8 cellular contexts compared by ENCODE assay signal in genomic region chr5:61332891-61333350, GRCh38. TPM values are rescaled to one million over a fixed set of nuclear protein-coding genes. Genes with fewer than 3 reads are reported as not detected.
DNase-seq lines count a peak whose midpoint lies in the region; ATAC-seq, FAIRE-seq and TF ChIP-seq lines count a peak whose summit lies in the region.

No MANE protein-coding gene starts in this region.

- no peak overlapping the region for H3K9ac ChIP-seq in rectal smooth muscle tissue (ENCODE audit: low read length)

- FAIRE-seq in GM12892 (lab: Jason Lieb, UNC): no peak

- ATAC-seq in right cardiac atrium (peak in 1 of 2 donors; percentile 2), HG02798 (IDR thresholded peaks at IDR 0.05; ENCODE audit: poor library complexity, unreplicated experiment) (no peak)

- no peaks in the 10 kb centered on the region for H3K9me3 ChIP-seq in right cardiac atrium (ENCODE audit: control insufficient read depth, low read length)

- no peaks in the 10 kb centered on the region for H3K36me3 ChIP-seq in rectal smooth muscle tissue (ENCODE audit: control insufficient read depth, insufficient read depth, low read length)

- H3K4me1 ChIP-seq in right cardiac atrium (ENCODE audit: control insufficient read depth, insufficient read depth, low read length) (peaks cover 4% of the 10 kb centered on the region), rectal smooth muscle tissue (ENCODE audit: control insufficient read depth, insufficient read depth, low read length) (peaks cover 19% of the 10 kb centered on the region)

- H3K27ac ChIP-seq in right cardiac atrium (ENCODE audit: low read length) (peak overlapping the region; percentile 19), rectal smooth muscle tissue (ENCODE audit: low read depth, low read length) (peak overlapping the region; percentile 85)

- under 1% methylated on average over 55 of the region's 55 CpGs for WGBS in right cardiac atrium

- peak overlapping the region; percentile 94 for H3K4me3 ChIP-seq in right cardiac atrium (ENCODE audit: low read length)
- peak overlapping the region; percentile 86 for H3K4me3 ChIP-seq in rectal smooth muscle tissue (ENCODE audit: low read length)

- intact Hi-C loops in right cardiac atrium (cut with DNase I): loop anchor here in 3 of 4 donors (5.0 to 10.0 kb wide), 5 partner anchors 72 to 324 kb away; partner anchors contain the start of gene SMIM15 (in 1 of the 3)

- H3K27me3 ChIP-seq in right cardiac atrium (ENCODE audit: control insufficient read depth, insufficient read depth) (no peaks in the 10 kb centered on the region), rectal smooth muscle tissue (ENCODE audit: control insufficient read depth, insufficient read depth, low read length) (no peaks in the 10 kb centered on the region)

- DNase-seq in GM12892 (ENCODE audit: insufficient read length) (peak; percentile 37), RKO (ENCODE audit: low spot score) (peak; percentile 79), amniotic epithelial cell (ENCODE audit: low read depth) (peak; percentile 64), right cardiac atrium (peak; percentile 74 to 83 (median 80)), SHP77 treated with DMSO at 0.1 percent for 48 hours (lab: John Stamatoyannopoulos, UW) (no peak), NCI-H128 (lab: John Stamatoyannopoulos, UW; ENCODE audit: unreplicated experiment) (no peak)

- no peak for TF ChIP-seq POLR2A in GM12892 (IDR thresholded peaks at IDR 0.05; ENCODE audit: low read depth, low read length)

RNA-seq across cellular contexts. Expression of gene ZSWIM6, which starts 0.9 kb away (rescaled TPM):
- polyA plus RNA-seq in GM12892 (2012; ENCODE audit: missing spikeins): 1.4 TPM
- total RNA-seq in right cardiac atrium: 1 to 10 TPM; 6.3 to 7.9 (median 7.3) TPM
- 2.5 TPM for polyA plus RNA-seq in right cardiac atrium

Comparison
In these comparisons a context has a peak if more than half of its experiments do, and no peak if none do; other contexts are left out.
1. DNase-seq: peak in GM12892 (single experiment), RKO (single experiment), amniotic epithelial cell (single experiment) and right cardiac atrium (3 of 3); none in SHP77 treated with DMSO at 0.1 percent for 48 hours (single experiment) and NCI-H128 (single experiment).